Comparison of ENCODE assay signal across 11 cellular contexts in the genomic region with DNA sequence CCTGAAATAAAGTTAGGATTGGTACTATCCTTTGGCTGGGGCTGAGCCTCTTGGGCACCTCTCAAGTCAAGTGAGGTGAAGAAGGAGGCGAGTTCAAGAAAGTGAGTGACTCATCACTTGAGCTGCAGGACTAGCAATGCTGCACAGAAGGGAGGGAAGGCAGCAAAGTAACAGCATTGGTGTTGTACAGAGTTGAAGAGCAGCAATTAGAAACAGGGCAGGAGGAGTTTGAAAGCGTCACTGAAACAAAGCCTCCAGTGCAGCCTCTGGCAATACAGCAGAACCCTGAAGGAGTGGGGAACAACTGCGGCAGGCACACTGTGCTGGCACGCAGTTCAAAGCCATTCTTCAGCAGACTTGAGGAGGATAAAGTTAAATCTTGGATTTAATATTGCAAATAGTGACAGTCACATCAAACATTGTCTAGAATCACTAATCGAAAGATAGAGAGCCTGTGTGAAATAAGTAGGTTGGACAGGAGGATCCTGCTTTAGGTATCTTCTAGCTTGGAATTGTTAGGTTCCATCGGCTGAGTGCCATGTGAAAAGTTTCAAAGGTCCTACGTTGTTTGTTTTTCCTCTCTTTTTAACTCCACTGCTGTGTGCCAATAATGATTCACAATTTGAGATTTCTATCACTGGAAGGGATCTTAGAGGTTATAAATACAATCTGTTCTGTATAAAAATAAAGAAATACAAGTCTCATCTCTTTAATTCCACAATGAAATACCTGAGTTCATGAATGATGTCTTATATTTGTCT.
DNase-seq lines count a peak whose midpoint lies in the region; ATAC-seq, FAIRE-seq and TF ChIP-seq lines count a peak whose summit lies in the region.
"Had no signal": no experiment of that assay in that cellular context is flagged by ENCODE, and none has a peak within 500 bp of the region (broad histone marks: within the 10 kb centered on the region; RNA-seq: fewer than 3 reads in every experiment).

No MANE protein-coding gene starts in this region.

- dilution Hi-C loops in keratinocyte (cut with MboI; ENCODE audit: extremely low pct_ligation_motif_present, low sequenced_read_pairs), result no loop called here

- H2AFZ ChIP-seq in keratinocyte (ENCODE audit: control insufficient read depth, low read length), result no peak overlapping the region

- no peaks in the 10 kb centered on the region for H4K20me1 ChIP-seq in keratinocyte (ENCODE audit: control insufficient read depth, extremely low read depth, insufficient read depth, low read length)

- no peak for TF ChIP-seq CTCF in keratinocyte (optimal IDR thresholded peaks at IDR 0.05 in 1 of 3, IDR thresholded peaks at IDR 0.05 in 1 of 3, conservative IDR thresholded peaks at IDR 0.05 in 1 of 3; ENCODE audit: extremely low read depth in 1 of 3, insufficient read depth in 2 of 3, low read length in 3 of 3)

- peak; percentile 16 for DNase-seq in left cardiac atrium
- no peak for DNase-seq in cardiac septum (ENCODE audit: low spot score)
- DNase-seq in adipocyte (ENCODE audit: low read depth), result peak; percentile 74
- DNase-seq in keratinocyte (ENCODE audit: low read depth, low spot score), result no peak
- DNase-seq in aorta, result peak in 1 of 2 donors; percentile 50
- no peak for DNase-seq in NCI-H526 treated with DMSO at 0.1 percent for 48 hours (lab: John Stamatoyannopoulos, UW)
- DNase-seq in activated naive CD4-positive, alpha-beta T cell (lab: John Stamatoyannopoulos, UW), result no peak
- DNase-seq: activated T-cell treated with anti-CD3 and anti-CD28 coated beads for 4 hours had no signal

- H3K4me3 ChIP-seq in adipocyte (ENCODE audit: low read length) (peak overlapping the region; percentile 64), keratinocyte (ENCODE audit: control insufficient read depth in 2 of 3, extremely low read depth in 1 of 3, insufficient read depth in 2 of 3, low read depth in 1 of 3, low read length in 3 of 3) (no peak overlapping the region), aorta (ENCODE audit: low read length in 2 of 2) (no peak overlapping the region)

- 12 to 14% methylated on average over 7 of the region's 7 CpGs for WGBS in aorta, 2 donors

- H3K9me1 ChIP-seq in keratinocyte (ENCODE audit: control insufficient read depth, extremely low read depth, insufficient read depth, low read length), result no peaks in the 10 kb centered on the region

- H3K9ac ChIP-seq in adipocyte (ENCODE audit: low read length), result peak overlapping the region; percentile 14
- H3K9ac ChIP-seq in keratinocyte (ENCODE audit: control insufficient read depth, extremely low read depth, insufficient read depth, low read length), result no peak overlapping the region

- no peak overlapping the region for H3K4me2 ChIP-seq in keratinocyte (ENCODE audit: control insufficient read depth, extremely low read depth, insufficient read depth, low read depth, low read length)

- H3K36me3 ChIP-seq in adipocyte (ENCODE audit: control insufficient read depth, insufficient read depth, low read length, severe bottlenecking) (no peaks in the 10 kb centered on the region), keratinocyte (ENCODE audit: control insufficient read depth in 2 of 2, extremely low read depth in 1 of 2, insufficient read depth in 2 of 2, low read length in 2 of 2) (no peaks in the 10 kb centered on the region), aorta (ENCODE audit: control insufficient read depth in 1 of 2, insufficient read depth in 2 of 2, low read length in 1 of 2) (no peaks in the 10 kb centered on the region)

- H3K27me3 ChIP-seq in adipocyte (replicated peaks; ENCODE audit: control insufficient read depth, insufficient read depth, low read length), result no peaks in the 10 kb centered on the region
- no peaks in the 10 kb centered on the region for H3K27me3 ChIP-seq in keratinocyte (ENCODE audit: control insufficient read depth, extremely low read depth, insufficient read depth, low read length)
- no peaks in the 10 kb centered on the region for H3K27me3 ChIP-seq in aorta (ENCODE audit: control insufficient read depth in 1 of 2, insufficient read depth in 2 of 2, low read length in 1 of 2)

- ATAC-seq in left cardiac atrium (peak in 1 of 2 donors; percentile 64), aorta (ENCODE audit: low FRiP score) (peak; percentile 65), GM21423 (IDR thresholded peaks at IDR 0.05; ENCODE audit: unreplicated experiment) (no peak)
- ATAC-seq: stimulated activated effector memory CD8-positive, alpha-beta T cell treated with anti-CD3 and anti-CD28 coated beads, Interleukin-12 subunit alpha, Interleukin-12 subunit beta, amount 100 ng/mL, for 72 hours had no signal

- no peaks in the 10 kb centered on the region for H3K79me2 ChIP-seq in keratinocyte (ENCODE audit: control insufficient read depth, insufficient read depth, low read length)

- H3K9me3 ChIP-seq in adipocyte (ENCODE audit: control insufficient read depth, low read length) (no peaks in the 10 kb centered on the region), keratinocyte (ENCODE audit: control insufficient read depth, low read depth, low read length) (no peaks in the 10 kb centered on the region), aorta (ENCODE audit: control insufficient read depth, low read length) (no peaks in the 10 kb centered on the region)

- no peak overlapping the region for H3K27ac ChIP-seq in keratinocyte (ENCODE audit: control insufficient read depth, insufficient read depth, low read length)
- H3K27ac ChIP-seq in aorta (ENCODE audit: low read depth in 1 of 2, low read length in 2 of 2), result peak overlapping the region in 1 of 2 donors; percentile 68

- FAIRE-seq in keratinocyte (lab: Jason Lieb, UNC), result peak; percentile 93
- FAIRE-seq: endometrium had no signal

- H3K4me1 ChIP-seq in adipocyte (ENCODE audit: control insufficient read depth, insufficient read depth, low read length), result peaks cover 9% of the 10 kb centered on the region
- H3K4me1 ChIP-seq in keratinocyte (ENCODE audit: control insufficient read depth, extremely low read depth, insufficient read depth, low read length), result no peaks in the 10 kb centered on the region
- peaks cover 3 to 4% of the 10 kb centered on the region in 2 donors for H3K4me1 ChIP-seq in aorta (ENCODE audit: control insufficient read depth in 1 of 2, insufficient read depth in 2 of 2, low read length in 2 of 2)

- intact Hi-C loops in left cardiac atrium (cut with DNase I) (no loop called here), cardiac septum (cut with DNase I) (no loop called here), aorta (cut with DNase I) (no loop called here)

Comparison
In these comparisons a context has a peak if more than half of its experiments do, and no peak if none do; other contexts are left out.
1. DNase-seq: peak in left cardiac atrium (single experiment) and adipocyte (single experiment); none in cardiac septum (single experiment), keratinocyte (single experiment), NCI-H526 treated with DMSO at 0.1 percent for 48 hours (single experiment) and activated naive CD4-positive, alpha-beta T cell (0 of 4).